Comparison of ENCODE assay signal across 31 cellular contexts in the genomic region with DNA sequence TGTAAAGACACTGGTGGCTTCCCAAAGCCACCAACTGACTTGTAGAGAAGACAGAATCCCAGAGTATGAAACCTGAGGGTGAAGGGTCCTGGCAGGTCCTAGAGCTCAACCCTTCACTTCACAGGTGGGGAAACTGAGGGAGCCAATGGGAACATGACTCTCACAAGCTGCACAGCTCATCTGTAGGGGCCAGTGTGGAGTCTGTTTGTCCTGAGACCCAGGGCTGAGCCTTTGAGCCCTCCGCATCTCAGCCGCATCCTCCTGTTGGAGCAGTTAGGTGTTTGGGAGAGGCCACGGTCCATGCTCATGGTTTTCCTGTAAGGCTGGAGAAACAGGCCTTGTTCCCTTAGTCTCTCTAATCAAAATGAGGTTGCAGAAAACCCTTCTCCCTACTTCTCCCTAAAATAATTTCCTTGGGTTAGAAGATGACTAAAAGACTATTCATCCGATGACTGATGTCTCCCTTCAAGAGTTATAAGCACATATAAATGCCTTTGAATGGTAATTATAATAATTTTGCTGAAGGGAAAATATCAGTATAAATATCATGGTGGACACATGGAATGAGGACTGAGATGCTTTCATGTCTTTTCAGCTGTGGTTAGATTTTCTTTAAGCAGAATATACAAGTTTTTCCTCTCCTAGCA. TPM values are rescaled to one million over a fixed set of nuclear protein-coding genes. Genes with fewer than 3 reads are reported as not detected.
DNase-seq lines count a peak whose midpoint lies in the region; ATAC-seq, FAIRE-seq and TF ChIP-seq lines count a peak whose summit lies in the region.
"Had no signal": no experiment of that assay in that cellular context is flagged by ENCODE, and none has a peak within 500 bp of the region (broad histone marks: within the 10 kb centered on the region; RNA-seq: fewer than 3 reads in every experiment).

No MANE protein-coding gene starts in this region.

- no peak for ATAC-seq in GM18907 (IDR thresholded peaks at IDR 0.05; ENCODE audit: unreplicated experiment)
- ATAC-seq: activated T-helper 17 cell treated with anti-CD3 and anti-CD28 coated beads, Interleukin-2, amount 50 U/mL, for 72 hours; gastroesophageal sphincter; GM12878; right cardiac atrium; stimulated activated naive CD8-positive, alpha-beta T cell treated with anti-CD3 and anti-CD28 coated beads, Interleukin-15, Interleukin-2, amounts not matched to agents 100 U/mL and 50 U/mL, for 24 hours; WTC11 had no signal

- H2AFZ ChIP-seq in keratinocyte (ENCODE audit: control insufficient read depth, low read length), result no peak overlapping the region

- no peak overlapping the region for H3K4me3 Mint-ChIP-seq in MCF 10A (ENCODE audit: unreplicated experiment)
- H3K4me3 Mint-ChIP-seq: activated naive CD8-positive, alpha-beta T cell; activated T-helper 17 cell treated with anti-CD3 and anti-CD28 coated beads, Interleukin-2, amount 50 U/mL, for 72 hours; immature natural killer cell; nephron progenitor cell; WTC11 had no signal

- H3K36me3 Mint-ChIP-seq in MCF 10A (ENCODE audit: insufficient read depth, unreplicated experiment), result peaks cover 32% of the 10 kb centered on the region
- H3K36me3 Mint-ChIP-seq: activated naive CD8-positive, alpha-beta T cell; immature natural killer cell; WTC11 had no signal

- peak overlapping the region; percentile 23 for H3K27ac Mint-ChIP-seq in MCF 10A (ENCODE audit: low read depth, unreplicated experiment)
- H3K27ac Mint-ChIP-seq: activated naive CD8-positive, alpha-beta T cell; activated T-helper 17 cell treated with anti-CD3 and anti-CD28 coated beads, Interleukin-2, amount 50 U/mL, for 72 hours; immature natural killer cell; nephron progenitor cell; WTC11 had no signal

- intact Hi-C loops in MCF 10A (cut with micrococcal nuclease) (no loop called here), breast epithelium (cut with DNase I; ENCODE audit: low total_unique reads) (no loop called here)

- H3K27me3 ChIP-seq in breast epithelium (no peaks in the 10 kb centered on the region), keratinocyte (ENCODE audit: control insufficient read depth, extremely low read depth, insufficient read depth, low read length) (peaks cover 2% of the 10 kb centered on the region)
- H3K27me3 ChIP-seq: ascending aorta, esophagus muscularis mucosa, gastroesophageal sphincter, tibial artery had no signal

- peak; percentile 34 for FAIRE-seq in keratinocyte (lab: Jason Lieb, UNC)
- FAIRE-seq: GM12878 had no signal

- no peaks in the 10 kb centered on the region for H3K9me3 Mint-ChIP-seq in MCF 10A (ENCODE audit: unreplicated experiment)
- H3K9me3 Mint-ChIP-seq: activated T-helper 17 cell treated with anti-CD3 and anti-CD28 coated beads, Interleukin-2, amount 50 U/mL, for 72 hours; immature natural killer cell; nephron progenitor cell; WTC11 had no signal

- DNase-seq in MCF 10A (ENCODE audit: unreplicated experiment) (no peak), breast epithelium (ENCODE audit: low spot score in 2 of 2) (no peak), amniotic epithelial cell (ENCODE audit: low read depth) (peak; percentile 51), keratinocyte (ENCODE audit: low read depth, low spot score) (no peak), ureter (ENCODE audit: low spot score) (no peak), NCI-H187 treated with DMSO at 0.1 percent for 48 hours (lab: John Stamatoyannopoulos, UW) (no peak), AG08395 (ENCODE audit: low spot score) (no peak)
- DNase-seq: activated CD4-positive, alpha-beta T cell treated with anti-CD3 and anti-CD28 coated beads, Interleukin-2, amount 50 U/mL, for 1 hour; BE2C; COR-L47; GOT3; hippocampal formation; immature natural killer cell; left ventricle myocardium inferior; MV-4-11; NCI-H1694 treated with DMSO at 0.1 percent for 48 hours; NCI-H69; nephron progenitor cell; right cardiac atrium; stimulated activated naive CD8-positive, alpha-beta T cell treated with anti-CD3 and anti-CD28 coated beads, Interleukin-15, Interleukin-2, amounts not matched to agents 100 U/mL and 50 U/mL, for 24 hours; T-helper 9 cell; tibial artery had no signal

- H4K20me1 ChIP-seq in keratinocyte (ENCODE audit: control insufficient read depth, extremely low read depth, insufficient read depth, low read length), result peaks cover 7% of the 10 kb centered on the region

- BruUV-seq in MCF 10A (replicated peaks; lab: Mats Ljungman, UMichigan), result no TSS peak

- no peak for TF ChIP-seq CTCF in MCF 10A (IDR thresholded peaks at IDR 0.05; ENCODE audit: unreplicated experiment)
- no peak for TF ChIP-seq CTCF in breast epithelium (IDR thresholded peaks at IDR 0.05)
- no peak for TF ChIP-seq CTCF in keratinocyte (optimal IDR thresholded peaks at IDR 0.05 in 1 of 3, IDR thresholded peaks at IDR 0.05 in 1 of 3, conservative IDR thresholded peaks at IDR 0.05 in 1 of 3; ENCODE audit: extremely low read depth in 1 of 3, insufficient read depth in 2 of 3, low read length in 3 of 3)

- H3K79me2 ChIP-seq in keratinocyte (ENCODE audit: control insufficient read depth, insufficient read depth, low read length), result peaks cover 59% of the 10 kb centered on the region

- H3K9me1 ChIP-seq in keratinocyte (ENCODE audit: control insufficient read depth, extremely low read depth, insufficient read depth, low read length), result peaks cover 3% of the 10 kb centered on the region

- dilution Hi-C loops in keratinocyte (cut with MboI; ENCODE audit: extremely low pct_ligation_motif_present, low sequenced_read_pairs), result no loop called here

- H3K27me3 Mint-ChIP-seq in MCF 10A (ENCODE audit: insufficient read depth, unreplicated experiment), result no peaks in the 10 kb centered on the region

- H3K4me3 ChIP-seq in breast epithelium (no peak overlapping the region), keratinocyte (ENCODE audit: control insufficient read depth in 2 of 3, extremely low read depth in 1 of 3, insufficient read depth in 2 of 3, low read depth in 1 of 3, low read length in 3 of 3) (no peak overlapping the region)
- H3K4me3 ChIP-seq: ascending aorta, esophagus muscularis mucosa, gastroesophageal sphincter, GM12878, left ventricle myocardium inferior, tibial artery had no signal

- H3K9ac ChIP-seq in keratinocyte (ENCODE audit: control insufficient read depth, extremely low read depth, insufficient read depth, low read length), result no peak overlapping the region

- H3K9me3 ChIP-seq in breast epithelium (no peaks in the 10 kb centered on the region), keratinocyte (ENCODE audit: control insufficient read depth, low read depth, low read length) (no peaks in the 10 kb centered on the region)
- H3K9me3 ChIP-seq: ascending aorta, BE2C, esophagus muscularis mucosa, gastroesophageal sphincter, left ventricle myocardium inferior, tibial artery had no signal

- CTCF ChIA-PET in MCF 10A (lab: Yijun Ruan, JAX), result interaction anchor here (0.7 to 5.0 kb wide), 3 partner anchors 19 to 94 kb away, joined by 3 to 34 read pairs (median 7); no protein-coding TSS in a partner anchor

- peak overlapping the region; percentile 31 for H3K4me2 ChIP-seq in keratinocyte (ENCODE audit: control insufficient read depth, extremely low read depth, insufficient read depth, low read depth, low read length)

- H3K27ac ChIP-seq in breast epithelium (peak overlapping the region in 1 of 2 donors; percentile 3), keratinocyte (ENCODE audit: control insufficient read depth, insufficient read depth, low read length) (peak overlapping the region; percentile 5)
- H3K27ac ChIP-seq: esophagus muscularis mucosa, gastroesophageal sphincter, left ventricle myocardium inferior, tibial artery had no signal

- no peak for TF ChIP-seq POLR2A in breast epithelium (IDR thresholded peaks at IDR 0.05)

- H3K4me1 Mint-ChIP-seq in MCF 10A (ENCODE audit: insufficient read depth, unreplicated experiment), result peaks cover 39% of the 10 kb centered on the region
- H3K4me1 Mint-ChIP-seq: immature natural killer cell had no signal

- H3K36me3 ChIP-seq in breast epithelium (no peaks in the 10 kb centered on the region), keratinocyte (ENCODE audit: control insufficient read depth in 2 of 2, extremely low read depth in 1 of 2, insufficient read depth in 2 of 2, low read length in 2 of 2) (peaks cover 5 to 10% of the 10 kb centered on the region in 2 experiments)
- H3K36me3 ChIP-seq: ascending aorta, BE2C, esophagus muscularis mucosa, gastroesophageal sphincter, left ventricle myocardium inferior, tibial artery had no signal

- POLR2A ChIA-PET in MCF 10A (lab: Yijun Ruan, JAX), result interaction anchor here (15.0 kb wide), 1 partner anchor 19 kb away, joined by 291 read pairs; no protein-coding TSS in a partner anchor

- H3K4me1 ChIP-seq in breast epithelium, result no peaks in the 10 kb centered on the region
- peaks cover 70% of the 10 kb centered on the region for H3K4me1 ChIP-seq in keratinocyte (ENCODE audit: control insufficient read depth, extremely low read depth, insufficient read depth, low read length)
- H3K4me1 ChIP-seq: BE2C had no signal

RNA-seq across cellular contexts. Expression of a gene that starts 10.3 kb away (rescaled TPM):
- total RNA-seq in MCF 10A (2022), result 157 and 175 TPM in 2 replicates
- 100 to 1,000 TPM; 116 to 347 (median 152) TPM for total RNA-seq in breast epithelium
- polyA plus RNA-seq in keratinocyte, result 353 to 506 TPM (median 412 TPM) in 3 replicates
- polyA plus RNA-seq in keratinocyte (2011; ENCODE audit: low read depth), result 77.7 TPM
- polyA plus RNA-seq in keratinocyte (2011; cell fraction: cytosol; rRNA removed), result 332 and 372 TPM in 2 replicates
- 463 and 555 TPM in 2 replicates for polyA plus RNA-seq in keratinocyte (2011; cell fraction: nucleus; rRNA removed)
- 189 and 262 TPM in 2 replicates for polyA plus RNA-seq in keratinocyte (2012; ENCODE audit: low replicate concordance)
- polyA minus RNA-seq in keratinocyte, result 106 to 221 TPM (median 187 TPM) in 3 replicates
- 191 TPM for polyA minus RNA-seq in keratinocyte (2011; cell fraction: cytosol; rRNA and poly(A)+ RNA removed)
- 118 and 182 TPM in 2 replicates for polyA minus RNA-seq in keratinocyte (2011; cell fraction: nucleus; rRNA and poly(A)+ RNA removed)
- 55.2 TPM for total RNA-seq in ureter
- total RNA-seq: activated T-helper 17 cell treated with anti-CD3 and anti-CD28 coated beads, Interleukin-2, amount 50 U/mL, for 72 hours; GM12878 had no signal

RNA-seq across cellular contexts. Expression of a gene that starts 17.2 kb away (rescaled TPM):
- total RNA-seq in MCF 10A (2022) (not detected in 2 replicates), breast epithelium (not detected), ureter (not detected)
- 0.08 TPM in 1 of 3 replicates, not detected in the others for polyA plus RNA-seq in keratinocyte
- not detected for polyA plus RNA-seq in keratinocyte (2011; ENCODE audit: low read depth)
- not detected in 2 replicates for polyA plus RNA-seq in keratinocyte (2011; cell fraction: cytosol; rRNA removed)
- not detected in 2 replicates for polyA plus RNA-seq in keratinocyte (2011; cell fraction: nucleus; rRNA removed)
- not detected in 2 replicates for polyA plus RNA-seq in keratinocyte (2012; ENCODE audit: low replicate concordance)
- polyA minus RNA-seq in keratinocyte, result 0.29 to 1.3 TPM (median 0.56 TPM) in 3 replicates
- polyA minus RNA-seq in keratinocyte (2011; cell fraction: cytosol; rRNA and poly(A)+ RNA removed), result not detected
- polyA minus RNA-seq in keratinocyte (2011; cell fraction: nucleus; rRNA and poly(A)+ RNA removed), result not detected in 2 replicates
- total RNA-seq: A172; activated T-helper 17 cell treated with anti-CD3 and anti-CD28 coated beads, Interleukin-2, amount 50 U/mL, for 72 hours; ascending aorta; gastroesophageal sphincter; GM12878; right cardiac atrium; WTC11 had no signal
- polyA plus RNA-seq: GM12878, immature natural killer cell, right cardiac atrium had no signal
